22 cellular contexts compared by ENCODE assay signal in the genomic region with DNA sequence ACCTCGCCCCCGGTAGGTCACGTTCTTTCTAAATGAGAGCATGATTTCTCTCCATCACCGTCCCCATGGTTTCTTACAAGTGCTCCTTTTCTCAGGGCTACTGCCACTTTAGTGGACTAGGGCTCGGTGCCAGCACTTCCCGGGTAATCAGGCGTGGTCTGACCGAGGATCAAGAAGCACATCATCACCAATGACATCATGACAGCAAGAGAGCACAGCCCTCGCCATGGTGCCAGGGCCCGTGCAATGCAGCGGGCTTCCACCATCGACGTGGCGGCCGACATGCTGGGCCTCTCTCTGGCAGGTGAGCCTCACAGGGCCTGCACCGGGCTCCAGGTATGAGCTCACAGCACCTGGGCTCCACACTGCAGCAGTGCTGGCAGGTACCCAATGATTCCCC.
DNase-seq lines count a peak whose midpoint lies in the region; ATAC-seq and FAIRE-seq lines count a peak whose summit lies in the region.
"Had no signal": no experiment of that assay in that cellular context is flagged by ENCODE, and none has a peak within 500 bp of the region (broad histone marks: within the 10 kb centered on the region; RNA-seq: fewer than 3 reads in every experiment).

No MANE protein-coding gene starts in this region.

- no peaks in the 10 kb centered on the region for H3K27me3 ChIP-seq in neuronal stem cell (ENCODE audit: control insufficient read depth in 3 of 3, insufficient read depth in 3 of 3, low read depth in 1 of 3, low read length in 3 of 3)

- no peak overlapping the region for H3K4me3 ChIP-seq in neuronal stem cell (ENCODE audit: low read length in 2 of 2)

- no peak overlapping the region for H2BK12ac ChIP-seq in neuronal stem cell (ENCODE audit: low read length)

- no peak overlapping the region for H3K9ac ChIP-seq in neuronal stem cell (ENCODE audit: low read depth, low read length, poor library complexity)

- peak overlapping the region; percentile 22 for H3K23ac ChIP-seq in neuronal stem cell (ENCODE audit: low read depth, low read length, poor library complexity)

- peak; percentile 8 to 64 for DNase-seq in NCI-H2081 (lab: John Stamatoyannopoulos, UW)
- no peak for DNase-seq in NCI-H2081 treated with DMSO at 0.1 percent for 48 hours (lab: John Stamatoyannopoulos, UW)
- peak; percentile 46 for DNase-seq in DMS79 treated with DMSO at 0.1 percent for 48 hours (lab: John Stamatoyannopoulos, UW)
- peak; percentile 4 for DNase-seq in NCI-H69 (lab: John Stamatoyannopoulos, UW)
- DNase-seq in neuronal stem cell (ENCODE audit: low spot score) = no peak
- no peak for DNase-seq in RKO (ENCODE audit: low spot score)
- DNase-seq in frontal cortex (ENCODE audit: low spot score in 2 of 2) = no peak
- DNase-seq: AML-193; Calu3; CD8-positive, alpha-beta memory T cell; DMS153; H7; KBM-7; NCI-H1092; NCI-H1436; NCI-H187 treated with DMSO at 0.1 percent for 48 hours; NCI-H345; NCI-H524 treated with DMSO at 0.1 percent for 48 hours; PC-3; RPMI8226; SHP77 had no signal

- no peak overlapping the region for H3K4ac ChIP-seq in neuronal stem cell (ENCODE audit: low read length)

- WGBS in neuronal stem cell (ENCODE audit: extremely low coverage in 2 of 2, insufficient read length in 2 of 2, insufficient replicate concordance in 1 of 2), 2 donors = no CpG with 5 or more reads among the region's 16 CpGs

- H2AK5ac ChIP-seq in neuronal stem cell (ENCODE audit: low read depth, low read length) = no peak overlapping the region

- H4K91ac ChIP-seq in neuronal stem cell (ENCODE audit: low read depth, low read length, poor library complexity) = no peak overlapping the region

- no peak overlapping the region for H3K18ac ChIP-seq in neuronal stem cell (ENCODE audit: low read length)

- H3K27ac ChIP-seq in neuronal stem cell (replicated peaks; ENCODE audit: low read length) = no peak overlapping the region

- no peak overlapping the region for H2BK15ac ChIP-seq in neuronal stem cell (ENCODE audit: low read length)

- no peaks in the 10 kb centered on the region for H3K9me3 ChIP-seq in neuronal stem cell (replicated peaks in 1 of 2; ENCODE audit: control insufficient read depth in 2 of 2, insufficient read depth in 1 of 2, low read depth in 1 of 2, low read length in 2 of 2)

- H2AFZ ChIP-seq in neuronal stem cell (ENCODE audit: low read length) = no peak overlapping the region

- no peak overlapping the region for H3K4me2 ChIP-seq in neuronal stem cell (ENCODE audit: insufficient read depth, low read length, poor library complexity, severe bottlenecking)

- H3K14ac ChIP-seq in neuronal stem cell (ENCODE audit: low read length) = no peak overlapping the region

- H3K36me3 ChIP-seq in neuronal stem cell (replicated peaks in 1 of 2; ENCODE audit: control insufficient read depth in 2 of 2, insufficient read depth in 2 of 2, low read length in 2 of 2) = peaks cover 5 to 13% of the 10 kb centered on the region in 2 donors

- peaks cover 0 to 5% of the 10 kb centered on the region in 2 donors for H3K4me1 ChIP-seq in neuronal stem cell (ENCODE audit: control insufficient read depth in 2 of 2, insufficient read depth in 1 of 2, low read depth in 1 of 2, low read length in 2 of 2)

- no peak for ATAC-seq in GM21619 (IDR thresholded peaks at IDR 0.05; ENCODE audit: unreplicated experiment)
- ATAC-seq: PC-3 had no signal

- no peak overlapping the region for H4K8ac ChIP-seq in neuronal stem cell (ENCODE audit: low read depth, low read length)

- no peak for FAIRE-seq in frontal cortex (lab: Jason Lieb, UNC)

- H2BK5ac ChIP-seq in neuronal stem cell (ENCODE audit: low read length) = no peak overlapping the region

- no peak overlapping the region for H2BK120ac ChIP-seq in neuronal stem cell (ENCODE audit: low read depth, low read length)

- H3K79me1 ChIP-seq in neuronal stem cell (ENCODE audit: low read depth, low read length) = no peaks in the 10 kb centered on the region

Comparison
In these comparisons a context has a peak if more than half of its experiments do, and no peak if none do; other contexts are left out.
1. DNase-seq: peak in NCI-H2081 (2 of 2), DMS79 treated with DMSO at 0.1 percent for 48 hours (single experiment) and NCI-H69 (single experiment); none in NCI-H2081 treated with DMSO at 0.1 percent for 48 hours (single experiment), neuronal stem cell (single experiment), RKO (single experiment) and frontal cortex (0 of 2).